In the genomic region with DNA sequence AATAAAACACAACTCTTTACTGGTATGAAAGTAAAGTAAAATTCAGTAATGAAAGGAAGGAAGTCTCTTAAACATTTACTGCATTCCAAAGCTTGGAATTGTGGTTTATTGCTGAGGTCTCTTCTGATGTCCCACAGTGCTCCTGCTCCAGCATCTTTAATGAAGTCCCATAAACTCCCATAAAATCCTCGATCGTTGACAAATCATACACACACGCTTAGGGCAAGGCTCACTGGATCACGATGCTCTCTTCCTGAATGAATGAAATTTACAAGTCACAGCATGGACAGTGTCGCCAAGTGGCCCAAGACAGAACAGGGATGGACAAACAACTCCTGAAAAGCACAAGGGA, we compare ENCODE assay signal across 2 cellular contexts.
TF ChIP-seq lines count a peak whose summit lies in the region.

No MANE protein-coding gene starts in this region.

TF ChIP-seq in IMR-90, 13 proteins besides CTCF, POLR2A, EP300 and RAD21:
- TF ChIP-seq MAZ (IDR thresholded peaks at IDR 0.05; ENCODE audit: borderline replicate concordance, low read depth, low read length) (no peak), CEBPB (IDR thresholded peaks at IDR 0.05; ENCODE audit: low read depth, low read length) (no peak), MXI1 (IDR thresholded peaks at IDR 0.05; ENCODE audit: borderline replicate concordance, low read depth, low read length) (no peak), CHD1 (IDR thresholded peaks at IDR 0.05; ENCODE audit: low read depth, low read length) (no peak), RCOR1 (IDR thresholded peaks at IDR 0.05; ENCODE audit: insufficient replicate concordance, low read length) (no peak), MAFK (IDR thresholded peaks at IDR 0.05; ENCODE audit: low read depth, low read length) (no peak)
- TF ChIP-seq, protein P1, sequence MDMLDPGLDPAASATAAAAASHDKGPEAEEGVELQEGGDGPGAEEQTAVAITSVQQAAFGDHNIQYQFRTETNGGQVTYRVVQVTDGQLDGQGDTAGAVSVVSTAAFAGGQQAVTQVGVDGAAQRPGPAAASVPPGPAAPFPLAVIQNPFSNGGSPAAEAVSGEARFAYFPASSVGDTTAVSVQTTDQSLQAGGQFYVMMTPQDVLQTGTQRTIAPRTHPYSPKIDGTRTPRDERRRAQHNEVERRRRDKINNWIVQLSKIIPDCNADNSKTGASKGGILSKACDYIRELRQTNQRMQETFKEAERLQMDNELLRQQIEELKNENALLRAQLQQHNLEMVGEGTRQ (IDR thresholded peaks at IDR 0.05; ENCODE audit: low read depth, low read length): no peak
- TF ChIP-seq, protein P2, sequence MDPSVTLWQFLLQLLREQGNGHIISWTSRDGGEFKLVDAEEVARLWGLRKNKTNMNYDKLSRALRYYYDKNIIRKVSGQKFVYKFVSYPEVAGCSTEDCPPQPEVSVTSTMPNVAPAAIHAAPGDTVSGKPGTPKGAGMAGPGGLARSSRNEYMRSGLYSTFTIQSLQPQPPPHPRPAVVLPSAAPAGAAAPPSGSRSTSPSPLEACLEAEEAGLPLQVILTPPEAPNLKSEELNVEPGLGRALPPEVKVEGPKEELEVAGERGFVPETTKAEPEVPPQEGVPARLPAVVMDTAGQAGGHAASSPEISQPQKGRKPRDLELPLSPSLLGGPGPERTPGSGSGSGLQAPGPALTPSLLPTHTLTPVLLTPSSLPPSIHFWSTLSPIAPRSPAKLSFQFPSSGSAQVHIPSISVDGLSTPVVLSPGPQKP (IDR thresholded peaks at IDR 0.05; ENCODE audit: borderline replicate concordance, low read depth, low read length): no peak

TF ChIP-seq in endothelial cell of umbilical vein, 7 proteins besides CTCF, POLR2A, EP300 and RAD21:
- TF ChIP-seq GATA2 (IDR thresholded peaks at IDR 0.05; ENCODE audit: insufficient read depth, insufficient read length, low read depth, low read length) (no peak), POLR2AphosphoS5 (IDR thresholded peaks at IDR 0.05; ENCODE audit: insufficient read depth, low read depth, low read length) (no peak), MYC (IDR thresholded peaks at IDR 0.05; ENCODE audit: low read depth, low read length) (no peak), FOS (IDR thresholded peaks at IDR 0.05; ENCODE audit: borderline replicate concordance, insufficient read depth, low read length) (no peak), EZH2 (IDR thresholded peaks at IDR 0.05; ENCODE audit: borderline replicate concordance, low read depth, low read length, severe bottlenecking) (no peak), JUN (IDR thresholded peaks at IDR 0.05; ENCODE audit: borderline replicate concordance, insufficient read depth, insufficient read length, low read depth) (no peak)
- TF ChIP-seq, protein P3, sequence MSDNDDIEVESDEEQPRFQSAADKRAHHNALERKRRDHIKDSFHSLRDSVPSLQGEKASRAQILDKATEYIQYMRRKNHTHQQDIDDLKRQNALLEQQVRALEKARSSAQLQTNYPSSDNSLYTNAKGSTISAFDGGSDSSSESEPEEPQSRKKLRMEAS (IDR thresholded peaks at IDR 0.05; ENCODE audit: insufficient read depth, insufficient read length): no peak
